Comparison of ENCODE assay signal across 19 cellular contexts in the genomic region with DNA sequence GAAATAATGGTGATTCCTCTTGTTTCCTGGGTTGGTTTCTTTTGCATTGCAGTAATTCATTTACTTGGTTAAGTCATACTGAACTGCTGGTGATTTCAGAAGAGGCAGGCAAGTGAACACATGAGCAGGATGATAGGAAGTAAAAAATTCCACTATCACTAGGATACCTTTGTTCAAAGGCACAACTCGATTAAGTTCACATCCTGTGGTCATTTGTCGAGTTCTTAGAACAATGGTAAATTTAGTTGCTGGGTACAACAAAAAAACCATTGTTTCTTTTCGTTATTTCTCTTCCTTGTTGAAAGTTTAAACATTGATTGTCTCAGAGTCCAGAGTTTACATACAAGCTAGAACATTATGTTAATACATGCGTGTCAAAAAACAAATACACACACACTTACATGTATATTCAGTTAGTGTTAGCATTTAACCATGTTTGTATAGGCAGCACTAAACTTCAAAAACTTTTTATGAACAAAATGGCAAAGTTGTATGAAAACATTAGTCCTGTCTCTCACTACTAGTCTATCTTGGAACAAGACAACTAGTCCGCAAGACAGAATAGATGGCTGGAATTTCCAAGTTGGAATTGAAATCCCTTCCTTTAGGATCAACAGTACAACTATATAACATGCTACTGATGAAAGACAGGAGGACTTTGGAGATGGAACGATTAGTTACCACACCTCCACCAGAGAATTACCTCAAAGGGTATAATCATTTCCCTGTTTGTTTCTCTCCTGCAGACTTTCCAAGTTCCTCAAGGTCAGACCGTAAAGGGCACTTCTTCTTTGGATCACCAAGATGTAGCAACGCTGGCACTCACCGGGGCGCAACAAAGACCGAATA. TPM values are rescaled to one million over a fixed set of nuclear protein-coding genes. Genes with fewer than 3 reads are reported as not detected.
DNase-seq lines count a peak whose midpoint lies in the region; ATAC-seq and TF ChIP-seq lines count a peak whose summit lies in the region.
"Had no signal": no experiment of that assay in that cellular context is flagged by ENCODE, and none has a peak within 500 bp of the region (broad histone marks: within the 10 kb centered on the region; RNA-seq: fewer than 3 reads in every experiment).

No MANE protein-coding gene starts in this region.

- TF ChIP-seq CTCF in HCT116 (IDR thresholded peaks at IDR 0.05 in 2 of 3, conservative IDR thresholded peaks at IDR 0.05 in 1 of 3; ENCODE audit: borderline replicate concordance in 1 of 3, insufficient read depth in 1 of 3, low read depth in 2 of 3, low read length in 2 of 3) (no peak), neural crest cell (conservative IDR thresholded peaks at IDR 0.05) (no peak), PC-3 (conservative IDR thresholded peaks at IDR 0.05; ENCODE audit: low read depth, low read length) (no peak)

- RAD21 ChIA-PET in HCT116 (lab: Charles Lee; ENCODE audit: low non-redundant PET in 1 of 2, low total read pairs in 2 of 2, uncharacterized antibody in 2 of 2, unreplicated experiment in 2 of 2): no interaction called here

- H3K79me2 ChIP-seq in HCT116 (ENCODE audit: insufficient read depth, low read length) (peaks cover 87% of the 10 kb centered on the region), PC-3 (ENCODE audit: low read length) (peaks cover 45% of the 10 kb centered on the region)

- H3K4me3 ChIP-seq in HCT116 (replicated peaks in 1 of 2; ENCODE audit: low read depth in 1 of 2, low read length in 2 of 2) (0 out of 4 replicates have a peak overlapping the region, but pooled peaks of 1 of the 2 experiments have one; percentile 3), PC-3 (ENCODE audit: low read length) (no peak overlapping the region)

- no peaks in the 10 kb centered on the region for H3K9me2 ChIP-seq in HCT116 (ENCODE audit: insufficient read depth)
- no peaks in the 10 kb centered on the region for H3K9me2 ChIP-seq in PC-3 (replicated peaks; ENCODE audit: low read length)

- H3K4me2 ChIP-seq in HCT116 (ENCODE audit: low read length) (peak overlapping the region; percentile 48), PC-3 (ENCODE audit: low read length) (no peak overlapping the region)

- H3K4me1 ChIP-seq in HCT116 (ENCODE audit: control insufficient read depth in 1 of 2, insufficient read depth in 2 of 2, low read length in 2 of 2): peaks cover 84 to 100% of the 10 kb centered on the region in 2 experiments
- peaks cover 10% of the 10 kb centered on the region for H3K4me1 ChIP-seq in PC-3 (ENCODE audit: insufficient read depth, low read length)

- H3K9ac ChIP-seq in HCT116 (ENCODE audit: low read length): peak overlapping the region; percentile 43
- no peak overlapping the region for H3K9ac ChIP-seq in PC-3 (ENCODE audit: low read length)

- DNase-seq in HCT116 (ENCODE audit: low read depth, low spot score) (no peak), amniotic epithelial cell (ENCODE audit: low read depth) (peak; percentile 28), glomerular endothelial cell (ENCODE audit: extremely low read depth, low read depth, low spot score) (peak; percentile 73), neural crest cell (ENCODE audit: low read depth, low spot score) (no peak), PC-3 (no peak), cerebellar cortex (ENCODE audit: low spot score) (no peak)
- no peak for DNase-seq in stimulated activated CD4-positive, alpha-beta T cell treated with anti-CD3 and anti-CD28 coated beads, Interleukin-12 subunit alpha, Interleukin-12 subunit beta, amount 100 ng/mL, for 4 hours
- DNase-seq: activated CD4-positive, alpha-beta T cell treated with anti-CD3 and anti-CD28 coated beads for 4 hours; central memory CD4-positive, alpha-beta T cell; GDM1; midbrain; NCI-H187 treated with DMSO at 0.1 percent for 48 hours; right cardiac atrium; stimulated activated CD4-positive, alpha-beta T cell treated with anti-CD3 and anti-CD28 coated beads, Interleukin-4, amount 100 ng/mL, for 4 hours; T-cell had no signal

- peaks cover 4% of the 10 kb centered on the region for H3K36me3 Mint-ChIP-seq in neural crest cell (ENCODE audit: low read depth)

- H3K9me3 Mint-ChIP-seq in neural crest cell: no peaks in the 10 kb centered on the region
- H3K9me3 Mint-ChIP-seq: activated T-helper 1 cell treated with anti-CD3 and anti-CD28 coated beads, Interleukin-12 subunit alpha, Interleukin-12 subunit beta, Interleukin-2, Interleukin-4 antibody, amounts not matched to agents 30 ng/mL and 10 ng/mL and 1 ng/mL, durations not matched to agents 14 hours and 24 hours and 36 hours; CD14-positive monocyte; stimulated activated naive CD8-positive, alpha-beta T cell treated with anti-CD3 and anti-CD28 coated beads, Interleukin-15, Interleukin-2, amounts not matched to agents 100 ng/mL and 50 ng/mL, for 24 hours; T-cell had no signal

- ATAC-seq in HCT116: no peak
- ATAC-seq in PC-3: no peak; the same call in 1 of the 2 replicates
- ATAC-seq in GM21447 (IDR thresholded peaks at IDR 0.05; ENCODE audit: unreplicated experiment): no peak
- ATAC-seq: T-cell had no signal

- peaks cover 27% of the 10 kb centered on the region for H3K4me1 Mint-ChIP-seq in neural crest cell

- intact Hi-C loops in HCT116 (cut with micrococcal nuclease) (no loop called here), PC-3 (cut with micrococcal nuclease) (no loop called here)

- peak overlapping the region; percentile 19 for H3K27ac Mint-ChIP-seq in neural crest cell (ENCODE audit: unreplicated experiment)
- H3K27ac Mint-ChIP-seq: activated T-helper 1 cell treated with anti-CD3 and anti-CD28 coated beads, Interleukin-12 subunit alpha, Interleukin-12 subunit beta, Interleukin-2, Interleukin-4 antibody, amounts not matched to agents 30 ng/mL and 10 ng/mL and 1 ng/mL, durations not matched to agents 14 hours and 24 hours and 36 hours; stimulated activated naive CD8-positive, alpha-beta T cell treated with anti-CD3 and anti-CD28 coated beads, Interleukin-15, Interleukin-2, amounts not matched to agents 100 ng/mL and 50 ng/mL, for 24 hours; T-cell had no signal

- CTCF ChIA-PET in HCT116 (lab: Charles Lee) (interaction anchor here (0.6 kb wide), 1 partner anchor 628 kb away, joined by 3 read pairs; no protein-coding TSS in a partner anchor), PC-3 (lab: Charles Lee) (no interaction called here)

- BruUV-seq in HCT116 (replicated peaks; lab: Mats Ljungman, UMichigan): no TSS peak
- BruUV-seq in PC-3 (replicated peaks; lab: Mats Ljungman, UMichigan): no TSS peak

- no peak for TF ChIP-seq POLR2A in HCT116 (IDR thresholded peaks at IDR 0.05; ENCODE audit: borderline replicate concordance, extremely low read depth, insufficient read depth, insufficient read length)

- H3K9me3 ChIP-seq in HCT116 (ENCODE audit: control insufficient read depth in 1 of 2, insufficient read depth in 1 of 2, low read depth in 1 of 2, low read length in 2 of 2) (no peaks in the 10 kb centered on the region), PC-3 (ENCODE audit: low read length) (no peaks in the 10 kb centered on the region)

- TF ChIP-seq RAD21 in HCT116 (IDR thresholded peaks at IDR 0.05; ENCODE audit: low read depth): peak; percentile 12; the same call in 1 of the 2 replicates

- no peaks in the 10 kb centered on the region for H3K27me3 Mint-ChIP-seq in neural crest cell (ENCODE audit: low read depth)
- H3K27me3 Mint-ChIP-seq: stimulated activated naive CD8-positive, alpha-beta T cell treated with anti-CD3 and anti-CD28 coated beads, Interleukin-15, Interleukin-2, amounts not matched to agents 100 ng/mL and 50 ng/mL, for 24 hours; T-cell had no signal

- POLR2A ChIA-PET in HCT116 (lab: Charles Lee): no interaction called here
- POLR2A ChIA-PET in PC-3 (lab: Charles Lee; ENCODE audit: unreplicated experiment): no interaction called here

- H2AFZ ChIP-seq in HCT116 (ENCODE audit: low read depth, low read length, poor library complexity, severe bottlenecking): no peak overlapping the region
- no peak overlapping the region for H2AFZ ChIP-seq in PC-3 (ENCODE audit: low read length)

- H3F3A ChIP-seq in PC-3 (ENCODE audit: low read length, unreplicated experiment): no peaks in the 10 kb centered on the region

- H3K27ac ChIP-seq in HCT116 (ENCODE audit: low read depth, low read length) (peak overlapping the region; percentile 99), PC-3 (ENCODE audit: low read length) (no peak overlapping the region)

- H3K36me3 ChIP-seq in HCT116 (ENCODE audit: control insufficient read depth in 1 of 2, insufficient read depth in 2 of 2, low read length in 2 of 2) (no peaks in the 10 kb centered on the region), PC-3 (ENCODE audit: low read depth, low read length) (no peaks in the 10 kb centered on the region)

- H4K20me1 ChIP-seq in HCT116 (ENCODE audit: insufficient read depth): no peaks in the 10 kb centered on the region
- H4K20me1 ChIP-seq in PC-3 (ENCODE audit: low read length): no peaks in the 10 kb centered on the region

- no peak overlapping the region for H3K4me3 Mint-ChIP-seq in neural crest cell
- H3K4me3 Mint-ChIP-seq: activated T-helper 1 cell treated with anti-CD3 and anti-CD28 coated beads, Interleukin-12 subunit alpha, Interleukin-12 subunit beta, Interleukin-2, Interleukin-4 antibody, amounts not matched to agents 30 ng/mL and 10 ng/mL and 1 ng/mL, durations not matched to agents 14 hours and 24 hours and 36 hours; CD14-positive monocyte; stimulated activated naive CD8-positive, alpha-beta T cell treated with anti-CD3 and anti-CD28 coated beads, Interleukin-15, Interleukin-2, amounts not matched to agents 100 ng/mL and 50 ng/mL, for 24 hours; T-cell had no signal

- no peaks in the 10 kb centered on the region for H3K27me3 ChIP-seq in HCT116 (ENCODE audit: insufficient read depth, low read length)
- no peaks in the 10 kb centered on the region for H3K27me3 ChIP-seq in PC-3 (ENCODE audit: low read length)

TF ChIP-seq in HCT116, 20 proteins besides CTCF, POLR2A, EP300 and RAD21 (continues in another document):
- peak; percentile 70 for TF ChIP-seq CBX3 (IDR thresholded peaks at IDR 0.05; ENCODE audit: low read depth)
- TF ChIP-seq, protein P1, sequence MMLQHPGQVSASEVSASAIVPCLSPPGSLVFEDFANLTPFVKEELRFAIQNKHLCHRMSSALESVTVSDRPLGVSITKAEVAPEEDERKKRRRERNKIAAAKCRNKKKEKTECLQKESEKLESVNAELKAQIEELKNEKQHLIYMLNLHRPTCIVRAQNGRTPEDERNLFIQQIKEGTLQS (IDR thresholded peaks at IDR 0.05): no peak
- TF ChIP-seq ZFX (IDR thresholded peaks at IDR 0.05): no peak
- TF ChIP-seq, protein P2, sequence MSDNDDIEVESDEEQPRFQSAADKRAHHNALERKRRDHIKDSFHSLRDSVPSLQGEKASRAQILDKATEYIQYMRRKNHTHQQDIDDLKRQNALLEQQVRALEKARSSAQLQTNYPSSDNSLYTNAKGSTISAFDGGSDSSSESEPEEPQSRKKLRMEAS (IDR thresholded peaks at IDR 0.05): peak; percentile 59

RNA-seq across cellular contexts. Expression of a gene that starts 26.2 kb away (rescaled TPM):
- total RNA-seq in HCT116 (2021; ENCODE audit: unreplicated experiment) (118 TPM), glomerular endothelial cell (9.4 and 11.8 TPM in 2 replicates), neural crest cell (26.5 and 28.2 TPM in 2 replicates), PC-3 (2014; rRNA removed) (17.9 and 20.8 TPM in 2 replicates)
- 62.6 and 81.7 TPM in 2 replicates for polyA plus RNA-seq in HCT116 (2012)

Comparison
In these comparisons a context has a peak if more than half of its experiments do, and no peak if none do; other contexts are left out.
1. DNase-seq: peak in amniotic epithelial cell (single experiment) and glomerular endothelial cell (single experiment); none in HCT116 (single experiment), neural crest cell (single experiment), PC-3 (single experiment), cerebellar cortex (single experiment) and stimulated activated CD4-positive, alpha-beta T cell treated with anti-CD3 and anti-CD28 coated beads, Interleukin-12 subunit alpha, Interleukin-12 subunit beta, amount 100 ng/mL, for 4 hours (single experiment).